ENCODE assay signal across 9 cellular contexts in the genomic region with DNA sequence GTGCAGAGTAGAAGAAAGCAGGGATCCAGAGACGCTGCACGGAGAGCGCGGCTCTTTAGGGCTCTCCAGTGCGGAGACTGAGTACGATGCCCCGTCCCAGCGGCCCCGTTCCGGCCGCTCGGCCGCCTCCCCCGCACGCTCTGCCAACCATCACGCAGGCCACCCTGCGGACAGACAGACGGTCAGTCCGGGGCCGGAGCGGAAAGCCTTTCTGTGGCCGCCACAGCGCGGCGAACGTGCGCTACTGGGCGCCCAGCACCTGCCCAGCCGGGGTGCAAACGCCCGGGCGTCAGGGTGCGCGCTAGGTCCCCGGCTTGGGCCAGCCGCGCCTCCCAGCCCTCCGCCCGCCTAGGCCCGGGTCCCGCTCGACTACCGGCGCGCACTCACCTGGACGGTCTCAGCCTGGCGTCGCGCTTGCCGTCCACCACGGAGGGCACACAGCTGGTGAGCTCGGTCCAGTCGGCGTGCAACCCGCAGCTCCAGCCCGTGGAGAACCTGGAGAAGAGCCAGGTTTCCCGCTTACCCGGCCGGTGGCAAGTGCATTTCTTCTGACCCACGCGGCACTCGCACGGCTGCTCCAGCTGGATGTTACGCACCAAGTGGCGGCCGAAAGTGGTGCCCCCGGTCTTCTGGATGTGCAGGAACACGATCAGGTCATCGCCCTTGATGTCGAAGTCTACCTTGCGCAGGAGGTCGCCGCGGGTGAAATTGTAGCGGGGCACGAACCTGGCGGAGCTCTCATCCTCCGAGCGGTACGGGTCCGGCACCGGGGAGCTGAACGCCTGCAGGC. TPM values are rescaled to one million over a fixed set of nuclear protein-coding genes. Genes with fewer than 3 reads are reported as not detected.
DNase-seq lines count a peak whose midpoint lies in the region; ATAC-seq and TF ChIP-seq lines count a peak whose summit lies in the region.
"Had no signal": no experiment of that assay in that cellular context is flagged by ENCODE, and none has a peak within 500 bp of the region (broad histone marks: within the 10 kb centered on the region; RNA-seq: fewer than 3 reads in every experiment).

No MANE protein-coding gene starts in this region.

- WGBS in gastroesophageal sphincter (ENCODE audit: low coverage in 1 of 2), 2 donors = 5 to 7% methylated on average over 4 to 5 of the region's 83 CpGs

- H3K27me3 ChIP-seq in gastroesophageal sphincter (peaks cover 46% of the 10 kb centered on the region), rectal smooth muscle tissue (ENCODE audit: control insufficient read depth, insufficient read depth, low read length) (peaks cover 10% of the 10 kb centered on the region)

- DNase-seq in germinal center (ENCODE audit: low spot score) = no peak
- DNase-seq in RKO (ENCODE audit: low spot score) = no peak

- ATAC-seq in SK-N-SH treated with all-trans-retinoic acid at 6 μM for 48 hours = peak; percentile 23; the same call in 1 of the 3 replicates
- ATAC-seq in gastroesophageal sphincter = no peak
- no peak for ATAC-seq in GM21786 (IDR thresholded peaks at IDR 0.05; ENCODE audit: unreplicated experiment)
- no peak for ATAC-seq in HG03139 (IDR thresholded peaks at IDR 0.05; ENCODE audit: unreplicated experiment)
- ATAC-seq: GM12878 had no signal

- H3K9me3 ChIP-seq in ES-I3 (ENCODE audit: control insufficient read depth, insufficient read depth, low read length) (no peaks in the 10 kb centered on the region), gastroesophageal sphincter (no peaks in the 10 kb centered on the region)

- TF ChIP-seq CTCF in gastroesophageal sphincter (IDR thresholded peaks at IDR 0.05) = no peak

- no peak for TF ChIP-seq POLR2A in gastroesophageal sphincter (IDR thresholded peaks at IDR 0.05)

- peak overlapping the region; percentile 55; the same call in 1 of the 2 replicates for H3K9ac ChIP-seq in ES-I3 (ENCODE audit: low read depth, low read length)
- no peak overlapping the region for H3K9ac ChIP-seq in rectal smooth muscle tissue (ENCODE audit: low read length)

- H3K27ac ChIP-seq in gastroesophageal sphincter = no peak overlapping the region
- no peak overlapping the region for H3K27ac ChIP-seq in rectal smooth muscle tissue (ENCODE audit: low read depth, low read length)

- H3K36me3 ChIP-seq in ES-I3 (ENCODE audit: insufficient read depth, low read length) = no peaks in the 10 kb centered on the region
- H3K36me3 ChIP-seq in gastroesophageal sphincter = no peaks in the 10 kb centered on the region
- H3K36me3 ChIP-seq in rectal smooth muscle tissue (ENCODE audit: control insufficient read depth, insufficient read depth, low read length) = no peaks in the 10 kb centered on the region

- H3K4me3 ChIP-seq in gastroesophageal sphincter (peak overlapping the region; percentile 31 to 55), rectal smooth muscle tissue (ENCODE audit: low read length) (peak overlapping the region; percentile 35)
- H3K4me3 ChIP-seq: GM12878 had no signal

- no peak for TF ChIP-seq EP300 in gastroesophageal sphincter (IDR thresholded peaks at IDR 0.05)

- H3K4me1 ChIP-seq in ES-I3 (ENCODE audit: insufficient read depth, low read length) (peaks cover 26% of the 10 kb centered on the region), gastroesophageal sphincter (peaks cover 0 to 30% (median 0%) of the 10 kb centered on the region in 3 donors), rectal smooth muscle tissue (ENCODE audit: control insufficient read depth, insufficient read depth, low read length) (no peaks in the 10 kb centered on the region)

TF ChIP-seq in SK-N-SH treated with all-trans-retinoic acid at 6 μM for 48 hours, 23 proteins besides CTCF, POLR2A, EP300 and RAD21:
- TF ChIP-seq, protein P1, sequence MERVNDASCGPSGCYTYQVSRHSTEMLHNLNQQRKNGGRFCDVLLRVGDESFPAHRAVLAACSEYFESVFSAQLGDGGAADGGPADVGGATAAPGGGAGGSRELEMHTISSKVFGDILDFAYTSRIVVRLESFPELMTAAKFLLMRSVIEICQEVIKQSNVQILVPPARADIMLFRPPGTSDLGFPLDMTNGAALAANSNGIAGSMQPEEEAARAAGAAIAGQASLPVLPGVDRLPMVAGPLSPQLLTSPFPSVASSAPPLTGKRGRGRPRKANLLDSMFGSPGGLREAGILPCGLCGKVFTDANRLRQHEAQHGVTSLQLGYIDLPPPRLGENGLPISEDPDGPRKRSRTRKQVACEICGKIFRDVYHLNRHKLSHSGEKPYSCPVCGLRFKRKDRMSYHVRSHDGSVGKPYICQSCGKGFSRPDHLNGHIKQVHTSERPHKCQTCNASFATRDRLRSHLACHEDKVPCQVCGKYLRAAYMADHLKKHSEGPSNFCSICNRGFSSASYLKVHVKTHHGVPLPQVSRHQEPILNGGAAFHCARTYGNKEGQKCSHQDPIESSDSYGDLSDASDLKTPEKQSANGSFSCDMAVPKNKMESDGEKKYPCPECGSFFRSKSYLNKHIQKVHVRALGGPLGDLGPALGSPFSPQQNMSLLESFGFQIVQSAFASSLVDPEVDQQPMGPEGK (CRISPR knock-in tag; IDR thresholded peaks at IDR 0.05; ENCODE audit: borderline replicate concordance) = no peak
- TF ChIP-seq, protein P2, sequence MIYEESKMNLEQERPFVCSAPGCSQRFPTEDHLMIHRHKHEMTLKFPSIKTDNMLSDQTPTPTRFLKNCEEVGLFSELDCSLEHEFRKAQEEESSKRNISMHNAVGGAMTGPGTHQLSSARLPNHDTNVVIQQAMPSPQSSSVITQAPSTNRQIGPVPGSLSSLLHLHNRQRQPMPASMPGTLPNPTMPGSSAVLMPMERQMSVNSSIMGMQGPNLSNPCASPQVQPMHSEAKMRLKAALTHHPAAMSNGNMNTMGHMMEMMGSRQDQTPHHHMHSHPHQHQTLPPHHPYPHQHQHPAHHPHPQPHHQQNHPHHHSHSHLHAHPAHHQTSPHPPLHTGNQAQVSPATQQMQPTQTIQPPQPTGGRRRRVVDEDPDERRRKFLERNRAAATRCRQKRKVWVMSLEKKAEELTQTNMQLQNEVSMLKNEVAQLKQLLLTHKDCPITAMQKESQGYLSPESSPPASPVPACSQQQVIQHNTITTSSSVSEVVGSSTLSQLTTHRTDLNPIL (CRISPR knock-in tag; IDR thresholded peaks at IDR 0.05; ENCODE audit: low read depth) = no peak
- no peak for TF ChIP-seq PPARA (CRISPR knock-in tag; IDR thresholded peaks at IDR 0.05; ENCODE audit: borderline replicate concordance)
- no peak for TF ChIP-seq TOX (CRISPR knock-in tag; IDR thresholded peaks at IDR 0.05; ENCODE audit: borderline replicate concordance)
- no peak for TF ChIP-seq ZC3H10 (CRISPR knock-in tag; IDR thresholded peaks at IDR 0.05)
- no peak for TF ChIP-seq ZNF8 (CRISPR knock-in tag; IDR thresholded peaks at IDR 0.05)
- TF ChIP-seq OSR1 (CRISPR knock-in tag; IDR thresholded peaks at IDR 0.05) = no peak

RNA-seq across cellular contexts. Expression of a gene that starts 1.8 kb away (rescaled TPM):
- 1 to 10 TPM in 1 of 4 donors, under 1 TPM in 3; 0.08 to 1.9 (median 0.22) TPM for total RNA-seq in gastroesophageal sphincter
- total RNA-seq: GM12878 had no signal
